In the genomic region with DNA sequence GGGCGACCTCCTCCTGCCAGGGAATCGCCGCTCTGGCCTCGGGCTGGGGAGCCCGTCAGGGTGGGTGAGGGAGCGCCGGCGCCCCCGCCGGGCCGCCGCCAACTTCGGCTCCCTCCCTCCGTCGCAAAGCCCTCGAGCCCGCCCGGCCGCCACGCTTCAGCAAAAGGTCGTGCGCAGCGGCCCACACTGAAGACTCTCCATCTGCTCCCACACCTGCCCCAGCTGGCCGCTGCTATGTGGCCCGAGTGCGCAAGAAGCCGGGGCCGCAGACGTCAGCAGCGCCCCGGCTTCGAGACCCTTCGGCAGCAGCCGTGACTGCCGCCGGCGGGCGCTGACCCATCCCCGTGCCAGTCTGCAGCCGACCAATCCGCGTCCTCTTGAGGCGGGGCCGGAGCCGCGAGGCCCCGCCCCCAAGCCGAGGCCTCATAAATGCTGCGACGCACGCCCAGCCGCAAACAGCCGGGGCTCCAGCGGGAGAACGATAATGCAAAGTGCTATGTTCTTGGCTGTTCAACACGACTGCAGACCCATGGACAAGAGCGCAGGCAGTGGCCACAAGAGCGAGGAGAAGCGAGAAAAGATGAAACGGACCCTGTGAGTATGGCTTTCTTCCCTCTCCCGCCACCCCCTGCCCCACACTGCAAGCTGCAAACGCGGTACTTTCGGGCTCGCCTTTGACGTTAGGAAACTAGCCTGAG, we compare ENCODE assay signal across 8 cellular contexts. TPM values are rescaled to one million over a fixed set of nuclear protein-coding genes. Genes with fewer than 3 reads are reported as not detected.
DNase-seq lines count a peak whose midpoint lies in the region; ATAC-seq and TF ChIP-seq lines count a peak whose summit lies in the region.

A gene with protein sequence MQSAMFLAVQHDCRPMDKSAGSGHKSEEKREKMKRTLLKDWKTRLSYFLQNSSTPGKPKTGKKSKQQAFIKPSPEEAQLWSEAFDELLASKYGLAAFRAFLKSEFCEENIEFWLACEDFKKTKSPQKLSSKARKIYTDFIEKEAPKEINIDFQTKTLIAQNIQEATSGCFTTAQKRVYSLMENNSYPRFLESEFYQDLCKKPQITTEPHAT (plus strand): TSS at position 452 of the 698 bp plus-strand sequence. CDS start 33 bp downstream, at position 485.

- peak within 1 kb of the TSS; percentile 82 for H3K27ac ChIP-seq in endodermal cell (ENCODE audit: low read depth, low read length)

- H3K9me3 Mint-ChIP-seq in endodermal cell (no peaks in the 10 kb centered on the region), mesothelial cell of epicardium (no peaks in the 10 kb centered on the region)

- peak within 1 kb of the TSS; percentile 98 for H3K27ac Mint-ChIP-seq in endodermal cell
- H3K27ac Mint-ChIP-seq in mesothelial cell of epicardium: peak within 1 kb of the TSS; percentile 97

- WGBS in endodermal cell (ENCODE audit: insufficient coverage in 1 of 2, insufficient read length in 1 of 2), 2 experiments: 0 to 1% methylated on average over 11 to 66 of the region's 66 CpGs

- H3K9me3 ChIP-seq in endodermal cell (ENCODE audit: control insufficient read depth, low read length): no peaks in the 10 kb centered on the region

- peak within 1 kb of the TSS; percentile 91 for H3K4me3 Mint-ChIP-seq in endodermal cell
- H3K4me3 Mint-ChIP-seq in mesothelial cell of epicardium: peak within 1 kb of the TSS; percentile 95

- peak; percentile 85 for ATAC-seq in GM21360 (IDR thresholded peaks at IDR 0.05; ENCODE audit: unreplicated experiment)

- H3K4me1 Mint-ChIP-seq in endodermal cell: peaks cover 23% of the 10 kb centered on the region
- H3K4me1 Mint-ChIP-seq in mesothelial cell of epicardium: peaks cover 47% of the 10 kb centered on the region

- H3K4me1 ChIP-seq in endodermal cell (ENCODE audit: control insufficient read depth, insufficient read depth, low read length): peaks cover 6% of the 10 kb centered on the region

- peak; percentile 46 for TF ChIP-seq CTCF in endodermal cell (conservative IDR thresholded peaks at IDR 0.05)
- TF ChIP-seq CTCF in mesothelial cell of epicardium (IDR thresholded peaks at IDR 0.05; ENCODE audit: unreplicated experiment): no peak

- H3K36me3 Mint-ChIP-seq in endodermal cell (ENCODE audit: low read depth): peaks cover 4% of the 10 kb centered on the region
- peaks cover 7% of the 10 kb centered on the region for H3K36me3 Mint-ChIP-seq in mesothelial cell of epicardium

- H3K27me3 ChIP-seq in endodermal cell (ENCODE audit: control insufficient read depth, insufficient read depth, low read length, poor library complexity, severe bottlenecking): peaks cover 9% of the 10 kb centered on the region

- no peaks in the 10 kb centered on the region for H3K36me3 ChIP-seq in endodermal cell (ENCODE audit: control insufficient read depth, insufficient read depth, low read length)

- DNase-seq in COR-L47 (lab: John Stamatoyannopoulos, UW) (peak; percentile 85), HT-29 (ENCODE audit: low spot score) (peak; percentile 94), NOMO-1 treated with DMSO at 0.1 percent for 48 hours (lab: John Stamatoyannopoulos, UW; ENCODE audit: unreplicated experiment) (peak; percentile 77), endodermal cell (peak; percentile 96), mesothelial cell of epicardium (ENCODE audit: low spot score in 2 of 2, unreplicated experiment in 2 of 2) (peak; percentile 84 to 90)
- DNase-seq in activated CD8-positive, alpha-beta memory T cell treated with anti-CD3 and anti-CD28 coated beads, Interleukin-2, amount 50 U/mL, for 1 hour (ENCODE audit: extremely low read depth): peak; percentile 72
- peak; percentile 74 for DNase-seq in stimulated activated CD8-positive, alpha-beta memory T cell treated with anti-CD3 and anti-CD28 coated beads, Interleukin-15, amount 100 ng/mL, for 4 hours (ENCODE audit: low read depth in 2 of 2)

- H3K27me3 Mint-ChIP-seq in endodermal cell (ENCODE audit: insufficient read depth): peaks cover 15% of the 10 kb centered on the region
- no peaks in the 10 kb centered on the region for H3K27me3 Mint-ChIP-seq in mesothelial cell of epicardium (ENCODE audit: low read depth)

- peak within 1 kb of the TSS; percentile 72 for H3K9ac ChIP-seq in endodermal cell (ENCODE audit: extremely low read depth, low read length, poor library complexity, severe bottlenecking)

- peak within 1 kb of the TSS; percentile 92 for H3K4me3 ChIP-seq in endodermal cell (ENCODE audit: low read length)

RNA-seq across cellular contexts. Expression of the gene that starts here (rescaled TPM):
- 10.4 and 10.5 TPM in 2 replicates for total RNA-seq in HT-29 (2014; rRNA removed; shearing (Covaris generic))
- 10 to 100 TPM; 14.1 to 14.2 TPM for total RNA-seq in endodermal cell
- polyA plus RNA-seq in endodermal cell (2013, experiment 1 of 2): 22.4 TPM
- 20.7 TPM for polyA plus RNA-seq in endodermal cell (2013, experiment 2 of 2)
- 51.6 to 55.2 TPM (median 54.4 TPM) in 3 replicates for total RNA-seq in mesothelial cell of epicardium

Comparison
In these comparisons a context has a peak if more than half of its experiments do, and no peak if none do; other contexts are left out.
1. Peak in every context shown above with its lines: DNase-seq, ATAC-seq, H3K4me3 ChIP-seq and H3K27ac ChIP-seq.